In the genomic region with DNA sequence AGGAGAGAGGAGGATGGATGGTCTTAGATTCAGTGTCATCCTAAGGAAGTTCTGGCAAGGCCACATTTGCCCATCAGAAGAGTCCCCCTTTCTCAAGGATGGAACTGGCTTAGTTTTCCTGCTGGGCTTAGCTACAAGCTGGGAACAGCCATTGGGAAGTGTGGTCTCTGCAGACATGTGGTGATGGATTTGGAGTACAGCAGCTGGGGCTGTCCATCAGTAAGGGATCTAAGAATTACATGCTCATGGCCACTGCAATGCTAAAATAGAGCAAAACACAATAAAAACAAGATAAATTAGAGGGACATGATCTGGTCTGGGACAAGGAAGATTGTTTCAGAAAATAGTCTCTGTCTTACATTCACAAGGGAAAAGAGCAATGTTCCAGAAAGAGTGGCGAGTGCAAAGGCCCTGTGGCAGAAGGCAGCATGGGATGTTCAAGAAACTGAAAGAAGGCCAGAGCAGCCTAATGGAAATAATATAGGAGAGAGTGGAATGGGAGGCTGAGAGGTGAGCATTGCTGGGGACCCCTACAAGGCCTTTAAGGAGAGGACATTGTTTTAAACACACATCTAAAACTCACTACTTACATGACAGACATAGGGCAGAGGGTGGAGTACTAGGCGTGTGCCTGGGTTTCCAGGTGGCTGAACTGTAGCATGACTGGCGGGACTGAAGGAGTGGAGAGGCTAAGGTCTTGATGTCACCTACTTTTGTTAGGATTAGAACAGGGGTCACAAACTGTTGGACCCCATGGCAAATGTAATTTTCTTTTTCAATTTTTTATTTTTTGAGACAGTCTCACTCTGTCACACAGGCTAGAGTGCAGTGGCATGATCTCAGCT, we compare ENCODE assay signal across 25 cellular contexts. TPM values are rescaled to one million over a fixed set of nuclear protein-coding genes. Genes with fewer than 3 reads are reported as not detected.
"Had no signal": no experiment of that assay in that cellular context is flagged by ENCODE, and none has a peak within 500 bp of the region (broad histone marks: within the 10 kb centered on the region; RNA-seq: fewer than 3 reads in every experiment).

No MANE protein-coding gene starts in this region.

- DNase-seq: activated CD4-positive, alpha-beta T cell treated with anti-CD3 and anti-CD28 coated beads for 4 hours; activated CD4-positive, alpha-beta T cell treated with anti-CD3 and anti-CD28 coated beads, Interleukin-2, amount 50 U/mL, for 48 hours; activated CD4-positive, CD25-positive, alpha-beta regulatory T cell; activated effector memory CD4-positive, alpha-beta T cell treated with anti-CD3 and anti-CD28 coated beads, Interleukin-2, amount 50 U/mL, for 16 hours; activated naive CD4-positive, alpha-beta T cell treated with anti-CD3 and anti-CD28 coated beads, Interleukin-2, amount 10 ng/mL, durations not matched to agents 7 days and 5 days; amygdala; cerebellar nuclear complex; cortex of kidney; endodermal cell; head of caudate nucleus; islet precursor cell; lower lobe of right lung; naive thymus-derived CD8-positive, alpha-beta T cell; ovary; right cardiac atrium; stimulated activated CD4-positive, alpha-beta T cell treated with anti-CD3 and anti-CD28 coated beads, Interleukin-1b, Interleukin-23, amount 100 ng/mL, for 48 hours; T-cell; tibial artery had no signal

- FAIRE-seq: urothelium cell line had no signal

- H3K36me3 ChIP-seq: gastroesophageal sphincter, lower lobe of right lung, ovary, tibial artery had no signal

- H3K4me1 Mint-ChIP-seq: activated naive CD4-positive, alpha-beta T cell treated with anti-CD3 and anti-CD28 coated beads, Interleukin-2, amount 10 ng/mL, durations not matched to agents 7 days and 5 days; naive thymus-derived CD8-positive, alpha-beta T cell; T-cell had no signal

- H3K9me3 Mint-ChIP-seq: activated naive CD4-positive, alpha-beta T cell treated with anti-CD3 and anti-CD28 coated beads, Interleukin-2, amount 10 ng/mL, durations not matched to agents 7 days and 5 days; endodermal cell; T-helper 2 cell treated with Interferon-gamma antibody and Interleukin-4, amounts not matched to agents 5 μg/mL and 100 μg/mL, for 36 hours had no signal

- H3K27me3 Mint-ChIP-seq: activated naive CD4-positive, alpha-beta T cell treated with anti-CD3 and anti-CD28 coated beads, Interleukin-2, amount 10 ng/mL, durations not matched to agents 7 days and 5 days; stimulated activated naive CD8-positive, alpha-beta T cell treated with anti-CD3 and anti-CD28 coated beads, Interleukin-15, Interleukin-2, amounts not matched to agents 100 ng/mL and 50 ng/mL, for 24 hours; T-cell had no signal

- H3K27ac ChIP-seq: gastroesophageal sphincter, lower lobe of right lung, ovary, skin epidermis, tibial artery had no signal

- H3K9me3 ChIP-seq: gastroesophageal sphincter, lower lobe of right lung, ovary, tibial artery had no signal

- H3K36me3 Mint-ChIP-seq: activated naive CD4-positive, alpha-beta T cell treated with anti-CD3 and anti-CD28 coated beads, Interleukin-2, amount 10 ng/mL, durations not matched to agents 7 days and 5 days; T-cell had no signal

- H3K4me3 Mint-ChIP-seq: activated naive CD4-positive, alpha-beta T cell treated with anti-CD3 and anti-CD28 coated beads, Interleukin-2, amount 10 ng/mL, durations not matched to agents 7 days and 5 days; endodermal cell; naive thymus-derived CD8-positive, alpha-beta T cell; stimulated activated naive CD8-positive, alpha-beta T cell treated with anti-CD3 and anti-CD28 coated beads, Interleukin-15, Interleukin-2, amounts not matched to agents 100 ng/mL and 50 ng/mL, for 24 hours; T-cell; T-helper 2 cell treated with Interferon-gamma antibody and Interleukin-4, amounts not matched to agents 5 μg/mL and 100 μg/mL, for 36 hours had no signal

- H3K4me3 ChIP-seq: gastroesophageal sphincter, lower lobe of right lung, ovary, skin epidermis, tibial artery had no signal

- H3K27ac Mint-ChIP-seq: activated naive CD4-positive, alpha-beta T cell treated with anti-CD3 and anti-CD28 coated beads, Interleukin-2, amount 10 ng/mL, durations not matched to agents 7 days and 5 days; endodermal cell; naive thymus-derived CD8-positive, alpha-beta T cell; stimulated activated naive CD8-positive, alpha-beta T cell treated with anti-CD3 and anti-CD28 coated beads, Interleukin-15, Interleukin-2, amounts not matched to agents 100 ng/mL and 50 ng/mL, for 24 hours; T-cell; T-helper 2 cell treated with Interferon-gamma antibody and Interleukin-4, amounts not matched to agents 5 μg/mL and 100 μg/mL, for 36 hours had no signal

- H3K4me1 ChIP-seq: gastroesophageal sphincter, tibial artery had no signal

- H3K27me3 ChIP-seq: ovary had no signal

- ATAC-seq: gastroesophageal sphincter; naive thymus-derived CD8-positive, alpha-beta T cell; right cardiac atrium; T-cell had no signal

RNA-seq across cellular contexts. Expression of gene TOX3, which starts 17.0 kb away (rescaled TPM):
- total RNA-seq: mesenteric fat pad; naive thymus-derived CD8-positive, alpha-beta T cell; pulmonary artery endothelial cell; right cardiac atrium had no signal
- polyA plus RNA-seq: naive thymus-derived CD8-positive, alpha-beta T cell had no signal
